In the genomic region with DNA sequence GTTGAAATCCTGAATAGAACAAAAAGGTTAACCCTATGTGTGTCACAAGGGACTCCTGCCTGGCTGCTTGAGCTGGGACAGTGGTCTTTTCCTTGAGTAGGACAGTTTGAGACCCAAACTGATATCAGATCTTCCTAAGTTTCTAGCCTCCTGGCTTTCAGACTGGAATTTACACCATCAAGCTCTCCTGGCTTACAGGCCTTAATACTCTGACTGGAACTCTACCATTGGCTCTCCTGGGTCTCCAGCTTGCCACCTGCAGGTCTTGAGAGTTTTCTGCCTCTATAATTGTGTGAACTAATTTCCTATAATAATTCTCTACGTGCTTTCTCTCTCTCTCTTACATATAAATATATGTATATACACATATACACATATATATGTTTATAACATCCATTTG, we compare ENCODE assay signal across 22 cellular contexts.
"Had no signal": no experiment of that assay in that cellular context is flagged by ENCODE, and none has a peak within 500 bp of the region (broad histone marks: within the 10 kb centered on the region; RNA-seq: fewer than 3 reads in every experiment).

No MANE protein-coding gene starts in this region.

- DNase-seq: effector CD4-positive, alpha-beta T cell; foreskin melanocyte; heart left ventricle; hippocampal formation; left colon; left ventricle myocardium superior; mesenchymal stem cell; naive B cell; nephron progenitor cell; psoas muscle; retina; right lobe of liver; stimulated activated CD4-positive, alpha-beta T cell treated with anti-CD3 and anti-CD28 coated beads, Interleukin-15, amount 100 ng/mL, for 24 hours; stimulated activated CD4-positive, alpha-beta T cell treated with anti-CD3 and anti-CD28 coated beads, Interleukin-1b, Interleukin-23, amount 100 ng/mL, for 48 hours; stimulated activated CD4-positive, alpha-beta T cell treated with anti-CD3 and anti-CD28 coated beads, Interleukin-4, amount 100 ng/mL, for 24 hours; stimulated activated naive CD8-positive, alpha-beta T cell treated with anti-CD3 and anti-CD28 coated beads, Interleukin-15, amount 100 ng/mL, for 72 hours; transverse colon had no signal

- H3K4me3 Mint-ChIP-seq: naive B cell; nephron progenitor cell; stimulated activated memory B cell treated with anti-CD40 and anti-IgM and Interleukin-4, amounts not matched to agents 10 μg/mL and 1 μg/mL and 100 μg/mL, for 72 hours; stimulated activated naive CD8-positive, alpha-beta T cell treated with anti-CD3 and anti-CD28 coated beads, Interleukin-15, amount 100 ng/mL, for 72 hours had no signal

- H3K4me1 ChIP-seq: heart left ventricle, psoas muscle, right lobe of liver, transverse colon had no signal

- H3K4me1 Mint-ChIP-seq: naive B cell; nephron progenitor cell; stimulated activated memory B cell treated with anti-CD40 and anti-IgM and Interleukin-4, amounts not matched to agents 10 μg/mL and 1 μg/mL and 100 μg/mL, for 72 hours; stimulated activated naive CD8-positive, alpha-beta T cell treated with anti-CD3 and anti-CD28 coated beads, Interleukin-15, amount 100 ng/mL, for 72 hours had no signal

- H3K27ac Mint-ChIP-seq: naive B cell; nephron progenitor cell; stimulated activated memory B cell treated with anti-CD40 and anti-IgM and Interleukin-4, amounts not matched to agents 10 μg/mL and 1 μg/mL and 100 μg/mL, for 72 hours; stimulated activated naive CD8-positive, alpha-beta T cell treated with anti-CD3 and anti-CD28 coated beads, Interleukin-15, amount 100 ng/mL, for 72 hours had no signal

- H3K36me3 ChIP-seq: heart left ventricle, neutrophil, right lobe of liver, thoracic aorta, transverse colon had no signal

- H3K27ac ChIP-seq: coronary artery, heart left ventricle, neutrophil, psoas muscle, right lobe of liver, thoracic aorta, transverse colon had no signal

- H3K36me3 Mint-ChIP-seq: naive B cell; stimulated activated memory B cell treated with anti-CD40 and anti-IgM and Interleukin-4, amounts not matched to agents 10 μg/mL and 1 μg/mL and 100 μg/mL, for 72 hours had no signal

- H3K4me3 ChIP-seq: coronary artery, heart left ventricle, lung, psoas muscle, right lobe of liver, thoracic aorta, transverse colon had no signal

- ATAC-seq: heart left ventricle; left colon; left ventricle myocardium superior; psoas muscle; right lobe of liver; stimulated activated memory B cell treated with anti-CD40 and anti-IgM and Interleukin-4, amounts not matched to agents 10 μg/mL and 1 μg/mL and 100 μg/mL, for 72 hours; stimulated activated naive CD8-positive, alpha-beta T cell treated with anti-CD3 and anti-CD28 coated beads, Interleukin-15, amount 100 ng/mL, for 72 hours had no signal

- H3K27me3 ChIP-seq: heart left ventricle, neutrophil, right lobe of liver, transverse colon had no signal

- H3K27me3 Mint-ChIP-seq: naive B cell; stimulated activated memory B cell treated with anti-CD40 and anti-IgM and Interleukin-4, amounts not matched to agents 10 μg/mL and 1 μg/mL and 100 μg/mL, for 72 hours; stimulated activated naive CD8-positive, alpha-beta T cell treated with anti-CD3 and anti-CD28 coated beads, Interleukin-15, amount 100 ng/mL, for 72 hours had no signal

- H3K9me3 ChIP-seq: neutrophil, psoas muscle, right lobe of liver, thoracic aorta, transverse colon had no signal
